6 cellular contexts compared by ENCODE assay signal in the genomic region with DNA sequence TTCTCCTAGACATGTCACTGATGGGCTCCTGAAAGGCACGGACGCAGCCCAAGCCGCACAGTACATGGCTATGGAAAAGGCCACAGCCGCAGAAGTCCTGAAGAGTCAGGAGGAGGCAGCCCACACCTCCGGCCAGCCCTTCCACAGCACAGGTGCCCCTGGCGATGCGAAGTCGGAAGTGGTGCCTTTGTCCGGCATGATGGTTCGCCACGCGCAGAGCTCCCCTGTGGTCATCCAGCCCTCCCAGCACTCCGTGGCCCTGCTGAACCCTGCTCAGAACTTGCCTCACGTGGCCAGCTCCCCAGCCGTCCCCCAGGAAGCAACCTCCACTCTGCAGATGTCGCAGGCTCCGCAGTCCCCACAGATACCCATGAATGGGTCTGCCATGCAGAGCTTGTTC.
"Had no signal": no experiment of that assay in that cellular context is flagged by ENCODE, and none has a peak within 500 bp of the region (broad histone marks: within the 10 kb centered on the region; RNA-seq: fewer than 3 reads in every experiment).

No MANE protein-coding gene starts in this region.

- H3K9ac ChIP-seq: GM23248 had no signal

- H3K4me3 ChIP-seq: GM23248, K562 had no signal

- H3K9me3 Mint-ChIP-seq: H9 had no signal

- H3K4me3 Mint-ChIP-seq: H9 had no signal

- H3K27ac Mint-ChIP-seq: H9 had no signal

- H3K27ac ChIP-seq: GM23248 had no signal

- H2AFZ ChIP-seq: GM23248 had no signal

- DNase-seq: GM23248, GOT3, H9, HCEC 1CT, IMR-90 had no signal

- ATAC-seq: K562 had no signal
